Comparison of ENCODE assay signal across 1 cellular context in genomic region chr9:81611664-81612063, GRCh38.
TF ChIP-seq lines count a peak whose summit lies in the region.

No MANE protein-coding gene starts in this region.

TF ChIP-seq in HepG2, 621 proteins besides CTCF, POLR2A, EP300 and RAD21 (continued from another document):
- TF ChIP-seq HIC2 (CRISPR knock-in tag; IDR thresholded peaks at IDR 0.05; ENCODE audit: low read depth) (no peak), NCOR1 (IDR thresholded peaks at IDR 0.05; ENCODE audit: borderline replicate concordance, low read length) (no peak), ZNF615 (CRISPR knock-in tag; IDR thresholded peaks at IDR 0.05; ENCODE audit: borderline replicate concordance) (no peak), AGO2 (optimal IDR thresholded peaks at IDR 0.05; ENCODE audit: low read depth, low read length) (peak; percentile 79), ZBTB4 (CRISPR knock-in tag; IDR thresholded peaks at IDR 0.05; ENCODE audit: borderline replicate concordance) (peak; percentile 54; the same call in 1 of the 2 replicates), ZNF343 (CRISPR knock-in tag; IDR thresholded peaks at IDR 0.05) (no peak), NR1H2 (CRISPR knock-in tag; IDR thresholded peaks at IDR 0.05; ENCODE audit: borderline replicate concordance, low read depth) (no peak), MLX (CRISPR knock-in tag; IDR thresholded peaks at IDR 0.05) (no peak), ZFP82 (CRISPR knock-in tag; IDR thresholded peaks at IDR 0.05; ENCODE audit: borderline replicate concordance) (no peak), RAD51 (IDR thresholded peaks at IDR 0.05; ENCODE audit: borderline replicate concordance) (no peak), RFX1 (IDR thresholded peaks at IDR 0.05) (no peak), ZFP62 (CRISPR knock-in tag; IDR thresholded peaks at IDR 0.05) (no peak), ELF3 (CRISPR knock-in tag; IDR thresholded peaks at IDR 0.05) (no peak), BCLAF1 (IDR thresholded peaks at IDR 0.05) (no peak), ZNF20 (CRISPR knock-in tag; IDR thresholded peaks at IDR 0.05) (no peak), NKX3-1 (CRISPR knock-in tag; IDR thresholded peaks at IDR 0.05) (no peak), ZNF563 (CRISPR knock-in tag; IDR thresholded peaks at IDR 0.05) (no peak), MZF1 (CRISPR knock-in tag; IDR thresholded peaks at IDR 0.05; ENCODE audit: borderline replicate concordance) (no peak), JUND (CRISPR knock-in tag; IDR thresholded peaks at IDR 0.05) (no peak), ZNF512 (CRISPR knock-in tag; IDR thresholded peaks at IDR 0.05) (no peak), SP140L (CRISPR knock-in tag; IDR thresholded peaks at IDR 0.05; ENCODE audit: borderline replicate concordance) (no peak), FIP1L1 (IDR thresholded peaks at IDR 0.05; ENCODE audit: borderline replicate concordance, insufficient read depth, low read depth, low read length) (no peak), ZNF737 (CRISPR knock-in tag; IDR thresholded peaks at IDR 0.05; ENCODE audit: borderline replicate concordance) (no peak), ZFP36L2 (CRISPR knock-in tag; IDR thresholded peaks at IDR 0.05) (no peak), ZNF382 (CRISPR knock-in tag; IDR thresholded peaks at IDR 0.05; ENCODE audit: borderline replicate concordance) (no peak), ZBTB14 (CRISPR knock-in tag; IDR thresholded peaks at IDR 0.05) (no peak), ZBTB7B (CRISPR knock-in tag; IDR thresholded peaks at IDR 0.05) (no peak), ZNF687 (CRISPR knock-in tag; IDR thresholded peaks at IDR 0.05) (peak; percentile 62), ONECUT2 (CRISPR knock-in tag; IDR thresholded peaks at IDR 0.05) (no peak), NFE2L2 (IDR thresholded peaks at IDR 0.05; ENCODE audit: low read length) (no peak), RBM22 (optimal IDR thresholded peaks at IDR 0.05; ENCODE audit: low read length) (peak; percentile 40), HNRNPUL1 (IDR thresholded peaks at IDR 0.05; ENCODE audit: low read depth, low read length) (no peak), KLF11 (CRISPR knock-in tag; IDR thresholded peaks at IDR 0.05) (no peak), SRSF4 (IDR thresholded peaks at IDR 0.05; ENCODE audit: low read depth, low read length, poor library complexity, severe bottlenecking) (no peak), ZNF800 (CRISPR knock-in tag; IDR thresholded peaks at IDR 0.05) (no peak), GABPB1 (CRISPR knock-in tag; IDR thresholded peaks at IDR 0.05) (peak; percentile 15; the same call in 1 of the 2 replicates), ZNF772 (CRISPR knock-in tag; IDR thresholded peaks at IDR 0.05) (no peak), ZNF768 (CRISPR knock-in tag; IDR thresholded peaks at IDR 0.05) (peak; percentile 23; the same call in 1 of the 2 replicates)
